Comparison of ENCODE assay signal across 7 cellular contexts in the genomic region with DNA sequence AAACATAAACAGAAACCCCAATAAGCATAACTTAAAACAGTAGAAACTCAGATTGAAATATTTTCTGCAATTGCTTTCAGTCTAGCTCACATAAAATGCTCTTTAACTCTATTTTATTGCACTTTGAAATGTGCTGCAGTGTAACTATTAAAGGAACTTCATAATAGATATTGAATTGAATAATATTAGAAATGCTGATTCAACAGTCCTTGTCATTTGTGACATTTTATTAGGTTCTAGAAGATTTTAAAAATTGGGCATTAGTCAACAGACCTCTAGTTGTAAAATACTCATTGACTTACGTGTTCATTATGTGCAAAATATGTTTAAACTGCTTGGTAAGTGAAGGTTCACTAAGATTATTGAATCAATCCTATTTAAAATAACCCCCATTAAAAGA.
"Had no signal": no experiment of that assay in that cellular context is flagged by ENCODE, and none has a peak within 500 bp of the region (broad histone marks: within the 10 kb centered on the region; RNA-seq: fewer than 3 reads in every experiment).

No MANE protein-coding gene starts in this region.

- ATAC-seq: GM23338 had no signal

- FAIRE-seq: H1, H54, HTR-8/SVneo had no signal

- H3K4me2 ChIP-seq: GM23338 had no signal

- DNase-seq: H9, HCEC 1CT, KG1 had no signal

- H3K4me3 ChIP-seq: GM23338 had no signal

- H2AFZ ChIP-seq: GM23338 had no signal
